27 cellular contexts compared by ENCODE assay signal in the genomic region with DNA sequence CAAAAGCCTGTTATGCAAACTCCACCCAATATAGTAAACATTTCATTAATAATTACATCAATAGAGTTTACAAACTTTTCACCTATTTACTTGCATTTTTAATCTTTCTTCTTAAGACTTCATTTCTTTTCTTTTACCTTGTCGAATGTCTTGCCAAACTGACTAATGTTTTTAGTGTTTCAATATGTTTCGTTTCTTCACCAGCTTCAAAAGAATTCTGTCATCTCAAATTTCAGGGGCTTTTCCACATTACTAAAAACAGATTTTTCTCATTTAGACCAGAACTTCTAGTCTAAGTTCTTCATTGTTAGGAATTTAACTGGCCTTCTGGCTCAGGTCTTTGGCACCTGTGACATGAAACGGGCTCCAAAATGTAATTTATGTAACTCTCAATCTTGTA.
A peak's percentile ranks its signal among the peaks of the same experiment; 100 is the strongest.
DNase-seq lines count a peak whose midpoint lies in the region; TF ChIP-seq lines count a peak whose summit lies in the region.
"Had no signal": no experiment of that assay in that cellular context is flagged by ENCODE, and none has a peak within 500 bp of the region (broad histone marks: within the 10 kb centered on the region; RNA-seq: fewer than 3 reads in every experiment).

No MANE protein-coding gene starts in this region.

- H3K27me3 ChIP-seq in BJ (ENCODE audit: control insufficient read depth, insufficient read depth, low read length) = no peaks in the 10 kb centered on the region
- H3K27me3 ChIP-seq: pancreas, upper lobe of right lung had no signal

- POLR2A ChIA-PET in BJ (lab: Charles Lee) = no interaction called here

- H3K4me3 ChIP-seq in BJ (ENCODE audit: low read depth, low read length) = no peak overlapping the region
- H3K4me3 ChIP-seq in choroid plexus epithelial cell (ENCODE audit: low read depth, low read length) = no peak overlapping the region
- H3K4me3 ChIP-seq: pancreas, upper lobe of right lung had no signal

- CTCF ChIA-PET in BJ (lab: Yijun Ruan, JAX) = interaction anchor here (1.3 to 2.5 kb wide), 2 partner anchors 10 to 15 kb away, joined by 3 to 10 read pairs; no protein-coding TSS in a partner anchor

- TF ChIP-seq CTCF in BJ (IDR thresholded peaks at IDR 0.05; ENCODE audit: insufficient read depth, low read depth, low read length) = no peak
- no peak for TF ChIP-seq CTCF in choroid plexus epithelial cell (conservative IDR thresholded peaks at IDR 0.05; ENCODE audit: low read depth, low read length)

- no peaks in the 10 kb centered on the region for H3K36me3 ChIP-seq in BJ (ENCODE audit: control insufficient read depth, insufficient read depth, low read length)
- H3K36me3 ChIP-seq: pancreas had no signal

- peak; percentile 60 for DNase-seq in BJ (ENCODE audit: low read depth)
- DNase-seq in M059J (ENCODE audit: low read depth) = peak; percentile 47
- DNase-seq in choroid plexus epithelial cell (ENCODE audit: low read depth) = peak; percentile 69
- peak; percentile 78 for DNase-seq in iris pigment epithelial cell (ENCODE audit: low read depth)
- no peak for DNase-seq in RPMI8226
- no peak for DNase-seq in activated gamma-delta T cell treated with Interleukin-2 at 50 U/mL for 16 hours
- no peak for DNase-seq in globus pallidus (ENCODE audit: low spot score)
- no peak for DNase-seq in activated naive CD4-positive, alpha-beta T cell (lab: John Stamatoyannopoulos, UW)
- DNase-seq: activated CD8-positive, alpha-beta T cell treated with anti-CD3 and anti-CD28 coated beads, Interleukin-2, amount 10 ng/mL, durations not matched to agents 7 days and 5 days; AML-193; aorta; CD8-positive, alpha-beta T cell; central memory CD4-positive, alpha-beta T cell; H9; Karpas-422; mammary epithelial cell; NCI-H1436; NCI-H2081 treated with DMSO at 0.1 percent for 48 hours; NCI-H226; NCI-H526 treated with DMSO at 0.1 percent for 48 hours; pancreas; retina; SIG-M5; stimulated activated naive B cell treated with anti-CD40 and anti-IgM and Interleukin-4, amounts not matched to agents 10 μg/mL and 1 μg/mL and 100 μg/mL, for 72 hours; substantia nigra; SW 1271; upper lobe of right lung had no signal

Comparison
In these comparisons a context has a peak if more than half of its experiments do, and no peak if none do; other contexts are left out.
1. DNase-seq: peak in BJ (single experiment), M059J (single experiment), choroid plexus epithelial cell (single experiment) and iris pigment epithelial cell (single experiment); none in RPMI8226 (single experiment), activated gamma-delta T cell treated with Interleukin-2 at 50 U/mL for 16 hours (single experiment), globus pallidus (single experiment) and activated naive CD4-positive, alpha-beta T cell (0 of 4).